Comparison of ENCODE assay signal across 29 cellular contexts in the genomic region with DNA sequence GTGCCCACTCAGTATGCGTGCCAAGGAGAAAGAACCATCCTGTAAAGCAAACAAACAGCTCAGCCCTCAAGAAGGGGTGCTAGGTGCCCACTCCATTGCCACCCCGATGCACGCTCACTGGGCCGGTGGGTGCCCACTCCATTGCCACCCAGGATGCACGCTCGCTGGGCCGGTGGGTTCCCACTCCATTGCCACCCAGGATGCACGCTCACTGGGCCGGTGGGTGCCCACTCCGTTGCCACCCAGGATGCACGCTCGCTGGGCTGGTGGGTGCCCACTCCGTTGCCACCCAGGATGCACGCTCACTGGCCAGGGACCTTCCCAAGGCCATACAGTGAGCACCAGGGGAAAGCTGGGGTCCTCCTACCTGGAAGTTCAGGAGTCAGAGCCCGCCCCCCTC. TPM values are rescaled to one million over a fixed set of nuclear protein-coding genes. Genes with fewer than 3 reads are reported as not detected.
"Had no signal": no experiment of that assay in that cellular context is flagged by ENCODE, and none has a peak within 500 bp of the region (broad histone marks: within the 10 kb centered on the region; RNA-seq: fewer than 3 reads in every experiment).

No MANE protein-coding gene starts in this region.

- H3K4me1 ChIP-seq: neural progenitor cell, prostate gland had no signal

- H2AFZ ChIP-seq: neural progenitor cell had no signal

- FAIRE-seq: islet of Langerhans, kidney, pancreas, small intestine had no signal

- ATAC-seq: left colon; natural killer cell; pancreas; right cardiac atrium; stimulated activated naive CD8-positive, alpha-beta T cell treated with anti-CD3 and anti-CD28 coated beads, Interleukin-15, amount 100 ng/mL, for 72 hours had no signal

- H3K4me2 ChIP-seq: neural progenitor cell had no signal

- H3K4me3 ChIP-seq: left ventricle myocardium inferior, lung, neural progenitor cell, pancreas, prostate gland, sigmoid colon, spleen, thyroid gland, transverse colon, upper lobe of left lung, vagina had no signal

- H3K27ac ChIP-seq: left ventricle myocardium inferior, neural progenitor cell, pancreas, prostate gland, sigmoid colon, thyroid gland, transverse colon, upper lobe of left lung, vagina had no signal

- H3K9me3 ChIP-seq: left ventricle myocardium inferior, pancreas, prostate gland, sigmoid colon, spleen, thyroid gland, transverse colon, upper lobe of left lung, vagina had no signal

- DNase-seq: hypothalamus; immature natural killer cell; kidney; left colon; left ventricle myocardium inferior; mesendoderm; naive B cell; natural killer cell; nephron progenitor cell; posterior cingulate gyrus; retina; sigmoid colon; small intestine; spleen; stimulated activated CD4-positive, alpha-beta T cell treated with anti-CD3 and anti-CD28 coated beads, Interleukin-4, amount 100 ng/mL, for 4 hours; stimulated activated CD8-positive, alpha-beta memory T cell treated with anti-CD3 and anti-CD28 coated beads, Interleukin-4, amount 100 ng/mL, for 48 hours; stimulated activated naive CD4-positive, alpha-beta T cell treated with Interleukin-2 at 50 U/mL for 16 hours; stimulated activated naive CD8-positive, alpha-beta T cell treated with anti-CD3 and anti-CD28 coated beads, Interleukin-15, amount 100 ng/mL, for 72 hours; substantia nigra; thyroid gland; transverse colon; upper lobe of left lung had no signal

- H3K9ac ChIP-seq: neural progenitor cell had no signal

- H3K27me3 ChIP-seq: neural progenitor cell, pancreas, thyroid gland, transverse colon, upper lobe of left lung, vagina had no signal

- H3K36me3 ChIP-seq: left ventricle myocardium inferior, neural progenitor cell, pancreas, prostate gland, sigmoid colon, spleen, thyroid gland, transverse colon, upper lobe of left lung, vagina had no signal

RNA-seq across cellular contexts. Expression of gene HASPIN, which starts 28.1 kb away (rescaled TPM):
- polyA plus RNA-seq: pancreas had no signal
